In the genomic region with DNA sequence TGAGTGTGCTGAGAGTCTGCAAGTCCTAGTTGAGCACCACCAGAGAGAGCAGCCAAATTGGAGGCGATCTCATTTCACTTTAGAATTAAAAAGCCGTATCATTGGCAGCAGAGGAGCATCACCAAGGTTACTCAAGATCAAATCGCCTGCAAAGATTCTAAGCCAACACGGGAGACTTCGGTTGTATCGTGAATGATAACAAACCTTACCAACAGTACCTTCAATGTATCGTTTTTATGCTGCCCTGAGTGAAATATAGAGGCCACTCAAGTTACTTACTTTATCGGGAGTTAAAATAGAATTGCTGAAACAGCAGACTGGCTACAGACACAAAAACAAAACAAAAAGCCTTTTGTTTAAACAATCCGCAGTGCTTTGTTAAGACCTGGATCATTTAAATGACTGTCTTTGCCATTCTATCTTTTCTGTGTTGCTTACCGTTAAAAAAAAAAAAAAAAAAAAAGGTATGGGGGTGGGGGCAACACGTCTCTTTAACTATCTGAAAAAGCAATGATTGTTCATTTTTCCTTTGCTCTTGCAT, we compare ENCODE assay signal across 12 cellular contexts. TPM values are rescaled to one million over a fixed set of nuclear protein-coding genes. Genes with fewer than 3 reads are reported as not detected.
DNase-seq lines count a peak whose midpoint lies in the region; ATAC-seq and TF ChIP-seq lines count a peak whose summit lies in the region.
"Had no signal": no experiment of that assay in that cellular context is flagged by ENCODE, and none has a peak within 500 bp of the region (broad histone marks: within the 10 kb centered on the region; RNA-seq: fewer than 3 reads in every experiment).

No MANE protein-coding gene starts in this region.

- TF ChIP-seq POLR2A in prostate gland (IDR thresholded peaks at IDR 0.05), result no peak

- no peaks in the 10 kb centered on the region for H3K9me3 Mint-ChIP-seq in neural crest cell
- H3K9me3 Mint-ChIP-seq in CD8-positive, alpha-beta T cell, result no peaks in the 10 kb centered on the region
- H3K9me3 Mint-ChIP-seq: CD4-positive, alpha-beta memory T cell had no signal

- H3K36me3 Mint-ChIP-seq in neural crest cell (ENCODE audit: low read depth), result peaks cover 2% of the 10 kb centered on the region
- no peaks in the 10 kb centered on the region for H3K36me3 Mint-ChIP-seq in CD8-positive, alpha-beta T cell
- H3K36me3 Mint-ChIP-seq: CD4-positive, alpha-beta memory T cell had no signal

- H3K27ac ChIP-seq in CD8-positive, alpha-beta T cell (ENCODE audit: low read depth, low read length), result no peak overlapping the region
- no peak overlapping the region for H3K27ac ChIP-seq in prostate gland
- H3K27ac ChIP-seq: tibial nerve had no signal

- no peaks in the 10 kb centered on the region for H3K4me1 ChIP-seq in CD8-positive, alpha-beta T cell (ENCODE audit: insufficient read depth, low read length)
- no peaks in the 10 kb centered on the region for H3K4me1 ChIP-seq in prostate gland (replicated peaks)

- H3K4me3 ChIP-seq in CD8-positive, alpha-beta T cell (ENCODE audit: low read depth, low read length), result no peak overlapping the region
- no peak overlapping the region for H3K4me3 ChIP-seq in prostate gland

- H3K27me3 ChIP-seq in CD8-positive, alpha-beta T cell (ENCODE audit: insufficient read depth, low read length), result no peaks in the 10 kb centered on the region
- H3K27me3 ChIP-seq in prostate gland (replicated peaks; ENCODE audit: insufficient read depth), result no peaks in the 10 kb centered on the region
- H3K27me3 ChIP-seq: tibial nerve had no signal

- no peak for TF ChIP-seq CTCF in neural crest cell (conservative IDR thresholded peaks at IDR 0.05)
- TF ChIP-seq CTCF in CD8-positive, alpha-beta T cell (IDR thresholded peaks at IDR 0.05), result no peak
- no peak for TF ChIP-seq CTCF in prostate gland (IDR thresholded peaks at IDR 0.05)

- peak overlapping the region; percentile 58 for H3K4me3 Mint-ChIP-seq in neural crest cell
- no peak overlapping the region for H3K4me3 Mint-ChIP-seq in CD8-positive, alpha-beta T cell
- H3K4me3 Mint-ChIP-seq: CD4-positive, alpha-beta memory T cell; T-helper 17 cell had no signal

- intact Hi-C loops in CD8-positive, alpha-beta T cell (cut with DNase I, micrococcal nuclease), result no loop called here
- intact Hi-C loops in prostate gland (cut with DNase I), result no loop called here

- CTCF ChIA-PET in CD8-positive, alpha-beta T cell (lab: Charles Lee), result interaction anchor here (1.4 kb wide), 1 partner anchor 32 kb away, joined by 4 read pairs; no protein-coding TSS in a partner anchor

- no peak for ATAC-seq in CD8-positive, alpha-beta T cell
- ATAC-seq: T-helper 17 cell had no signal

- POLR2A ChIA-PET in CD8-positive, alpha-beta T cell (lab: Charles Lee), result no interaction called here

- DNase-seq in DMS79 treated with DMSO at 0.1 percent for 48 hours (lab: John Stamatoyannopoulos, UW) (peak; percentile 75), NCI-H748 treated with DMSO at 0.1 percent for 48 hours (lab: John Stamatoyannopoulos, UW) (peak; percentile 71), fibroblast of gingiva (ENCODE audit: low read depth) (peak; percentile 43), neural crest cell (ENCODE audit: low read depth, low spot score) (no peak), prostate gland (ENCODE audit: low spot score) (no peak), OCI-M1 (lab: John Stamatoyannopoulos, UW) (no peak)
- DNase-seq in CD8-positive, alpha-beta T cell, result no peak
- no peak for DNase-seq in activated CD4-positive, alpha-beta T cell treated with anti-CD3 and anti-CD28 coated beads for 4 hours
- DNase-seq: activated naive CD4-positive, alpha-beta T cell; CD4-positive, alpha-beta memory T cell; T-helper 17 cell had no signal

- H3K27me3 Mint-ChIP-seq in neural crest cell (ENCODE audit: low read depth), result no peaks in the 10 kb centered on the region
- peaks cover 2% of the 10 kb centered on the region for H3K27me3 Mint-ChIP-seq in CD8-positive, alpha-beta T cell (ENCODE audit: low read depth)

- WGBS in prostate gland, result 9% methylated on average over 11 of the region's 11 CpGs

- peak overlapping the region; percentile 83 for H3K27ac Mint-ChIP-seq in neural crest cell (ENCODE audit: unreplicated experiment)
- no peak overlapping the region for H3K27ac Mint-ChIP-seq in CD8-positive, alpha-beta T cell
- H3K27ac Mint-ChIP-seq: CD4-positive, alpha-beta memory T cell; T-helper 17 cell had no signal

- no peaks in the 10 kb centered on the region for H3K9me3 ChIP-seq in CD8-positive, alpha-beta T cell (ENCODE audit: low read length)
- no peaks in the 10 kb centered on the region for H3K9me3 ChIP-seq in prostate gland
- H3K9me3 ChIP-seq: tibial nerve had no signal

- H3K4me1 Mint-ChIP-seq in neural crest cell, result peaks cover 52% of the 10 kb centered on the region
- no peaks in the 10 kb centered on the region for H3K4me1 Mint-ChIP-seq in CD8-positive, alpha-beta T cell (ENCODE audit: low read depth)
- H3K4me1 Mint-ChIP-seq: CD4-positive, alpha-beta memory T cell had no signal

- H3K36me3 ChIP-seq in CD8-positive, alpha-beta T cell (ENCODE audit: insufficient read depth, low read length), result no peaks in the 10 kb centered on the region
- no peaks in the 10 kb centered on the region for H3K36me3 ChIP-seq in prostate gland
- H3K36me3 ChIP-seq: tibial nerve had no signal

RNA-seq across cellular contexts. Expression of gene NHSL1, which starts 14.2 kb away (rescaled TPM):
- total RNA-seq in neural crest cell (54.7 and 56.6 TPM in 2 replicates), prostate gland (10 to 100 TPM in 1 of 2 donors, 1 to 10 TPM in 1; 2.1 to 10.7 TPM)
- total RNA-seq in CD8-positive, alpha-beta T cell, result not detected

Comparison
In these comparisons a context has a peak if more than half of its experiments do, and no peak if none do; other contexts are left out.
1. DNase-seq: peak in DMS79 treated with DMSO at 0.1 percent for 48 hours (single experiment), NCI-H748 treated with DMSO at 0.1 percent for 48 hours (single experiment) and fibroblast of gingiva (single experiment); none in neural crest cell (single experiment), CD8-positive, alpha-beta T cell (0 of 7), prostate gland (single experiment), activated CD4-positive, alpha-beta T cell treated with anti-CD3 and anti-CD28 coated beads for 4 hours (0 of 2) and OCI-M1 (single experiment).